Comparison of ENCODE assay signal across 8 cellular contexts in the genomic region with DNA sequence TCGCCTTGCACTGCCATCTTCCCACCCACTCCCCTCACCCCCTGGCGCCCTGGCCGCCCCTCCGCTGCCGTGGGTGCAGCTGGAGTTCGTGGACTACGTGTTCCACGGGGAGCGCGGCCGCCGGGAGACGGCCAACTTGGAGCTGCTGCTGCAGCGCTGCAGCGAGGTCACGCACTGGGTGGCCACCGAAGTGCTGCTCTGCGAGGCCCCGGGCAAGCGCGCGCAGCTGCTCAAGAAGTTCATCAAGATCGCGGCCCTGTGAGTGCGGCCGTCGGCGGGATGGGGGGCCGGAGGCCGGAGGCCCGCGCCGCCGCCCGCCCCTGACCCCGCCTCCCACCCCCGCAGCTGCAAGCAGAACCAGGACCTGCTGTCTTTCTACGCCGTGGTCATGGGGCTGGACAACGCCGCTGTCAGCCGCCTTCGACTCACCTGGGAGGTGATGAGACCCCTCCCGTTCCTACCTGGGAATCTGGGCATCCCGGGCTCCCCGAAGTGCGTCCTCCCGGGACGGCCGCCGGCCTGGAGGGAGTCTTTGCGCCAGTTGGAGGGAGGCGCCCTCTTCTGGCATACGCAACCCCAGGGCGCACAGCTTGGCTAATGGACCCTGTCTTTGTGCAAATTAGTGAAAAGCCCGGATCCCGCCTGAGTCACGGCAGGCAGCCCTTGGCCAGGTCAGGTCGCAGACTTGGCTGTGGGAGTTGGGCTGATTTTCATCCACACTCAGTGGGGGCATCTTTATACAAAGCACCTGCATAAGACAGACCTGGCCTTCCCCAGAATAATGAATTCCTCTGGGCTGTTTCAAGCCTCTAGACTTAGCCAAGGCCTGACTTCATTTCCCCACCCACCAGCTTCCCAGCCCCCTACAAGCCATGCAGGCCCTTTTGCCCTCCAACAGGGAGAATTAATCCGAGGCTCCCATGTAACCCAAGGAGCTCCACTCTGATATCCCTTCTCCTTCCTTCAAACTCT. TPM values are rescaled to one million over a fixed set of nuclear protein-coding genes. Genes with fewer than 3 reads are reported as not detected.
DNase-seq lines count a peak whose midpoint lies in the region; ATAC-seq and FAIRE-seq lines count a peak whose summit lies in the region.

No MANE protein-coding gene starts in this region.

- peaks cover 5 to 14% of the 10 kb centered on the region in 2 donors for H3K4me1 ChIP-seq in neuronal stem cell (ENCODE audit: control insufficient read depth in 2 of 2, insufficient read depth in 1 of 2, low read depth in 1 of 2, low read length in 2 of 2)

- peak overlapping the region in 1 of 2 donors; percentile 81 for H3K4me3 ChIP-seq in neuronal stem cell (ENCODE audit: low read length in 2 of 2)

- peak overlapping the region; percentile 54 for H4K8ac ChIP-seq in neuronal stem cell (ENCODE audit: low read depth, low read length)

- peaks cover 0 to 2% (median 0%) of the 10 kb centered on the region in 3 experiments for H3K27me3 ChIP-seq in neuronal stem cell (ENCODE audit: control insufficient read depth in 3 of 3, insufficient read depth in 3 of 3, low read depth in 1 of 3, low read length in 3 of 3)

- no peak overlapping the region for H2AFZ ChIP-seq in neuronal stem cell (ENCODE audit: low read length)

- H3K27ac ChIP-seq in neuronal stem cell (replicated peaks; ENCODE audit: low read length): no peak overlapping the region

- peak overlapping the region; percentile 79 for H3K9ac ChIP-seq in neuronal stem cell (ENCODE audit: low read depth, low read length, poor library complexity)

- H3K9me3 ChIP-seq in neuronal stem cell (replicated peaks in 1 of 2; ENCODE audit: control insufficient read depth in 2 of 2, insufficient read depth in 1 of 2, low read depth in 1 of 2, low read length in 2 of 2): no peaks in the 10 kb centered on the region

- WGBS in neuronal stem cell (ENCODE audit: extremely low coverage in 2 of 2, insufficient read length in 2 of 2, insufficient replicate concordance in 1 of 2), 2 donors: no CpG with 5 or more reads among the region's 60 CpGs

- H3K14ac ChIP-seq in neuronal stem cell (ENCODE audit: low read length): no peak overlapping the region

- DNase-seq in NCI-H82 (lab: John Stamatoyannopoulos, UW): peak; percentile 66
- no peak for DNase-seq in NCI-H82 treated with DMSO at 0.1 percent for 48 hours (lab: John Stamatoyannopoulos, UW; ENCODE audit: unreplicated experiment)
- peak; percentile 40 for DNase-seq in RCC 7860 (ENCODE audit: low spot score)
- peak; percentile 89 for DNase-seq in activated effector memory CD4-positive, alpha-beta T cell treated with anti-CD3 and anti-CD28 coated beads, Interleukin-2, amount 50 U/mL, for 16 hours
- DNase-seq in frontal cortex (ENCODE audit: low spot score in 2 of 2): peak; percentile 63 to 82
- DNase-seq in neuronal stem cell (ENCODE audit: low spot score): no peak
- peak; percentile 63 for DNase-seq in stromal cell of bone marrow (ENCODE audit: low read depth)

- H2BK12ac ChIP-seq in neuronal stem cell (ENCODE audit: low read length): no peak overlapping the region

- ATAC-seq in HG03354 (IDR thresholded peaks at IDR 0.05; ENCODE audit: poor library complexity, severe bottlenecking, unreplicated experiment): peak; percentile 79

- peaks cover 2% of the 10 kb centered on the region for H3K79me1 ChIP-seq in neuronal stem cell (ENCODE audit: low read depth, low read length)

- peak overlapping the region; percentile 51 for H2BK15ac ChIP-seq in neuronal stem cell (ENCODE audit: low read length)

- peak overlapping the region; percentile 68 for H3K4ac ChIP-seq in neuronal stem cell (ENCODE audit: low read length)

- peak overlapping the region; percentile 92 for H3K23ac ChIP-seq in neuronal stem cell (ENCODE audit: low read depth, low read length, poor library complexity)

- H4K91ac ChIP-seq in neuronal stem cell (ENCODE audit: low read depth, low read length, poor library complexity): no peak overlapping the region

- FAIRE-seq in RCC 7860 (lab: Jason Lieb, UNC) (peak; percentile 5), frontal cortex (lab: Jason Lieb, UNC) (no peak)

- H3K18ac ChIP-seq in neuronal stem cell (ENCODE audit: low read length): peak overlapping the region; percentile 97

- no peak overlapping the region for H2BK5ac ChIP-seq in neuronal stem cell (ENCODE audit: low read length)

- no peak overlapping the region for H2BK120ac ChIP-seq in neuronal stem cell (ENCODE audit: low read depth, low read length)

- H3K36me3 ChIP-seq in neuronal stem cell (replicated peaks in 1 of 2; ENCODE audit: control insufficient read depth in 2 of 2, insufficient read depth in 2 of 2, low read length in 2 of 2): peaks cover 15 to 43% of the 10 kb centered on the region in 2 donors

- H3K4me2 ChIP-seq in neuronal stem cell (ENCODE audit: insufficient read depth, low read length, poor library complexity, severe bottlenecking): peak overlapping the region; percentile 90

- H2AK5ac ChIP-seq in neuronal stem cell (ENCODE audit: low read depth, low read length): peak overlapping the region; percentile 86

RNA-seq across cellular contexts. Expression of gene RAPGEFL1, which starts 14.3 kb away (rescaled TPM):
- 12.6 TPM for total RNA-seq in frontal cortex
- 9.5 TPM for polyA plus RNA-seq in neuronal stem cell (2013, experiment 1 of 2)
- polyA plus RNA-seq in neuronal stem cell (2013, experiment 2 of 2): 9.7 TPM

RNA-seq across cellular contexts. Expression of gene WIPF2, which starts 27.6 kb away (rescaled TPM):
- 5.3 TPM for total RNA-seq in frontal cortex
- 18.0 TPM for polyA plus RNA-seq in neuronal stem cell (2013, experiment 1 of 2)
- polyA plus RNA-seq in neuronal stem cell (2013, experiment 2 of 2): 18.9 TPM

RNA-seq across cellular contexts. Expression of gene CASC3, which starts 51.2 kb away (rescaled TPM):
- 38.3 TPM for total RNA-seq in frontal cortex
- polyA plus RNA-seq in neuronal stem cell (2013, experiment 1 of 2): 70.7 TPM
- polyA plus RNA-seq in neuronal stem cell (2013, experiment 2 of 2): 70.5 TPM

Comparison
In these comparisons a context has a peak if more than half of its experiments do, and no peak if none do; other contexts are left out.
1. DNase-seq: peak in NCI-H82 (single experiment), RCC 7860 (single experiment), activated effector memory CD4-positive, alpha-beta T cell treated with anti-CD3 and anti-CD28 coated beads, Interleukin-2, amount 50 U/mL, for 16 hours (single experiment), frontal cortex (2 of 2) and stromal cell of bone marrow (single experiment); none in NCI-H82 treated with DMSO at 0.1 percent for 48 hours (single experiment) and neuronal stem cell (single experiment).